ENCODE assay signal across 30 cellular contexts in the genomic region with DNA sequence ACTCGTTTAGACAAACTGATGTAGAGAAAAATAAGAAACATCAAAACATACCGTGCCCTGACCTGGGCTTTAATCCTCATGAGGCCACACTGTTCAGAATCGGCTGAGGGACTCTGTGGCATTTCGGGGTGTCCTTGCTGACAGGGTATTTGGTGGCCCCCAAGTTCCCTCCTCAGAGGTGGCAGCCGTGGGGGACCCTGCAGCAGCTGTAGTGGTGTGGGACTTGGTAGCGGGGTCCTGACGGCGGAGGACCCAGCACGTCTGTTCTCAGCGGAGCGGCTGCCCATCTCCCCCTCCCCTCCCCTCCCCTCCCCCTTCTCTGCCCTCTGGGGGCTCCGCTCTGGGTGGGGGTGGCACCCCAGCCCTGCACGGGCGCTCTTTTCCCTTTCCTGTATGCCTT. TPM values are rescaled to one million over a fixed set of nuclear protein-coding genes. Genes with fewer than 3 reads are reported as not detected.
"Had no signal": no experiment of that assay in that cellular context is flagged by ENCODE, and none has a peak within 500 bp of the region (broad histone marks: within the 10 kb centered on the region; RNA-seq: fewer than 3 reads in every experiment).

No MANE protein-coding gene starts in this region.

- H3K27ac ChIP-seq: heart right ventricle, hepatocyte, left ventricle myocardium inferior, ovary, sigmoid colon, tibial nerve, uterus had no signal

- H3K4me3 ChIP-seq: heart right ventricle, hepatocyte, left ventricle myocardium inferior, lung, mucosa of descending colon, ovary, sigmoid colon, tibial nerve, uterus had no signal

- H3K4me1 ChIP-seq: left ventricle myocardium inferior, sigmoid colon, tibial nerve, uterus had no signal

- ATAC-seq: heart right ventricle; left colon; mucosa of descending colon; naive thymus-derived CD4-positive, alpha-beta T cell; right cardiac atrium; stimulated activated memory B cell treated with anti-CD40 and anti-IgM and Interleukin-4, amounts not matched to agents 10 μg/mL and 1 μg/mL and 100 μg/mL, for 72 hours; stimulated activated naive CD8-positive, alpha-beta T cell treated with anti-CD3 and anti-CD28 coated beads, Interleukin-15, amount 100 ng/mL, for 72 hours had no signal

- DNase-seq: heart right ventricle; kidney glomerular epithelial cell; left colon; left ventricle myocardium inferior; mesendoderm; midbrain; mucosa of descending colon; naive thymus-derived CD4-positive, alpha-beta T cell; ovary; sigmoid colon; small intestine; stimulated activated CD4-positive, alpha-beta T cell treated with anti-CD3 and anti-CD28 coated beads, Interleukin-1b, Interleukin-23, amount 100 ng/mL, for 48 hours; stimulated activated CD4-positive, alpha-beta T cell treated with anti-CD3 and anti-CD28 coated beads, Interleukin-2, amount 100 ng/mL, for 48 hours; stimulated activated CD4-positive, alpha-beta T cell treated with anti-CD3 and anti-CD28 coated beads, Interleukin-4, amount 100 ng/mL, for 4 hours; stimulated activated CD8-positive, alpha-beta memory T cell treated with anti-CD3 and anti-CD28 coated beads, Interleukin-4, amount 100 ng/mL, for 48 hours; stimulated activated naive CD4-positive, alpha-beta T cell treated with Interleukin-2 at 50 U/mL for 16 hours; stimulated activated naive CD8-positive, alpha-beta T cell treated with anti-CD3 and anti-CD28 coated beads, Interleukin-15, amount 100 ng/mL, for 72 hours; substantia nigra; uterus had no signal

- H3K9me3 ChIP-seq: mucosa of descending colon, ovary, sigmoid colon, uterus had no signal

- H3K27me3 ChIP-seq: ovary, uterus had no signal

- H3K36me3 ChIP-seq: heart right ventricle, left ventricle myocardium inferior, ovary, sigmoid colon, tibial nerve, uterus had no signal

RNA-seq across cellular contexts. Expression of a gene that starts 18.4 kb away (rescaled TPM):
- total RNA-seq: hepatocyte; left colon; left ventricle myocardium inferior; naive thymus-derived CD4-positive, alpha-beta T cell; natural killer cell treated with Interleukin-12 subunit alpha and Interleukin-12 subunit beta and Interleukin-15 and Interleukin-18, amount 100 ng/mL, for 72 hours; progenitor cell of endocrine pancreas; pulmonary artery endothelial cell; ureter had no signal
- polyA plus RNA-seq: hepatocyte; keratinocyte; naive thymus-derived CD4-positive, alpha-beta T cell; neural cell; right cardiac atrium had no signal
